25 cellular contexts compared by ENCODE assay signal in genomic region chr2:47916437-47916836, GRCh38.
"Had no signal": no experiment of that assay in that cellular context is flagged by ENCODE, and none has a peak within 500 bp of the region (broad histone marks: within the 10 kb centered on the region; RNA-seq: fewer than 3 reads in every experiment).

No MANE protein-coding gene starts in this region.

- H3K4me3 ChIP-seq: left lung, lower lobe of right lung, ovary, right atrium auricular region, right lobe of liver, smooth muscle cell, tibial nerve, vagina had no signal

- H3K36me3 ChIP-seq: left lung, lower lobe of right lung, ovary, right atrium auricular region, right lobe of liver, tibial nerve, vagina had no signal

- H3K4me2 ChIP-seq: smooth muscle cell had no signal

- H3K27me3 ChIP-seq: left lung, ovary, right atrium auricular region, right lobe of liver, tibial nerve, vagina had no signal

- H3K4me1 ChIP-seq: left lung, lower lobe of right lung, right atrium auricular region, right lobe of liver, tibial nerve, vagina had no signal

- DNase-seq: hypothalamus; immature natural killer cell; kidney; left colon; left lung; lower lobe of right lung; mammary epithelial cell; mesenchymal stem cell; naive B cell; natural killer cell; nephron progenitor cell; ovary; right lobe of liver; stimulated activated CD4-positive, alpha-beta T cell treated with anti-CD3 and anti-CD28 coated beads, Interleukin-1b, Interleukin-23, amount 100 ng/mL, for 48 hours; stimulated activated CD4-positive, alpha-beta T cell treated with anti-CD3 and anti-CD28 coated beads, Interleukin-2, amount 100 ng/mL, for 48 hours; stimulated activated CD4-positive, alpha-beta T cell treated with anti-CD3 and anti-CD28 coated beads, Interleukin-4, amount 100 ng/mL, for 4 hours; stimulated activated CD8-positive, alpha-beta memory T cell treated with anti-CD3 and anti-CD28 coated beads, Interleukin-4, amount 100 ng/mL, for 48 hours; stimulated activated naive CD4-positive, alpha-beta T cell treated with Interleukin-2 at 50 U/mL for 16 hours; stimulated activated naive CD8-positive, alpha-beta T cell treated with anti-CD3 and anti-CD28 coated beads, Interleukin-15, amount 100 ng/mL, for 72 hours; substantia nigra had no signal

- ATAC-seq: left colon; left lung; lower lobe of right lung; natural killer cell; right lobe of liver; stimulated activated memory B cell treated with anti-CD40 and anti-IgM and Interleukin-4, amounts not matched to agents 10 μg/mL and 1 μg/mL and 100 μg/mL, for 72 hours; stimulated activated naive CD8-positive, alpha-beta T cell treated with anti-CD3 and anti-CD28 coated beads, Interleukin-15, amount 100 ng/mL, for 72 hours had no signal

- H3K27ac ChIP-seq: left lung, lower lobe of right lung, ovary, right atrium auricular region, right lobe of liver, tibial nerve, vagina had no signal
